ENCODE assay signal across 19 cellular contexts in the genomic region with DNA sequence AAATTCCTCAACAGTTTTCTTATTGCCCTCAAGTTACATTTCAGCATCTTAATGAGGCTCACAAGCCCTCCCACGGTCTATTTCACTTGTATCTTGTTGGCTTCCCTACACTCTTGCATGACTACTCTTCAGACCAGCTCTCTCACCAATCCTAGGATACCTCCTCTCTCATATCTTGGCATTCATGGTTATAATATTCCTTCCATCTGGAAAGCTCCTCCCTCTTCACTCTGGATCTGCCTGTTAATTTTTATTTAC. TPM values are rescaled to one million over a fixed set of nuclear protein-coding genes. Genes with fewer than 3 reads are reported as not detected.
A peak's percentile ranks its signal among the peaks of the same experiment; 100 is the strongest.
DNase-seq lines count a peak whose midpoint lies in the region; ATAC-seq, FAIRE-seq and TF ChIP-seq lines count a peak whose summit lies in the region.
"Had no signal": no experiment of that assay in that cellular context is flagged by ENCODE, and none has a peak within 500 bp of the region (broad histone marks: within the 10 kb centered on the region; RNA-seq: fewer than 3 reads in every experiment).

No MANE protein-coding gene starts in this region.

- H3K36me3 Mint-ChIP-seq in astrocyte (ENCODE audit: low read depth, unreplicated experiment) (peaks cover 4% of the 10 kb centered on the region), CD14-positive monocyte (no peaks in the 10 kb centered on the region)

- H3K27me3 Mint-ChIP-seq in astrocyte (ENCODE audit: low read depth, unreplicated experiment) (no peaks in the 10 kb centered on the region), CD14-positive monocyte (ENCODE audit: low read depth in 3 of 3) (peaks cover 0 to 5% (median 0%) of the 10 kb centered on the region in 3 donors)

- H3K27me3 ChIP-seq in astrocyte (ENCODE audit: insufficient read depth, low read length) = no peaks in the 10 kb centered on the region
- no peaks in the 10 kb centered on the region for H3K27me3 ChIP-seq in right atrium auricular region

- H3K9me3 Mint-ChIP-seq in astrocyte (ENCODE audit: unreplicated experiment) = no peaks in the 10 kb centered on the region
- H3K9me3 Mint-ChIP-seq in CD14-positive monocyte = no peaks in the 10 kb centered on the region
- H3K9me3 Mint-ChIP-seq: stimulated activated naive CD8-positive, alpha-beta T cell treated with anti-CD3 and anti-CD28 coated beads, Interleukin-15, amount 100 ng/mL, for 72 hours had no signal

- H3K9me3 ChIP-seq in A549 (no peaks in the 10 kb centered on the region), astrocyte (ENCODE audit: insufficient read depth, low read depth, low read length) (no peaks in the 10 kb centered on the region), right atrium auricular region (no peaks in the 10 kb centered on the region)

- H3K27ac ChIP-seq in A549 (peak overlapping the region; percentile 90 to 99), astrocyte (ENCODE audit: low read depth, low read length) (peak overlapping the region; percentile 78), right atrium auricular region (no peak overlapping the region)

- CTCF ChIA-PET in A549 (lab: Yijun Ruan, JAX) = interaction anchor here (1.0 kb wide), 2 partner anchors 34 to 330 kb away, joined by 3 read pairs; no protein-coding TSS in a partner anchor

- no peak for TF ChIP-seq RAD21 in A549 (conservative IDR thresholded peaks at IDR 0.05 in 1 of 2, IDR thresholded peaks at IDR 0.05 in 1 of 2)

- DNase-seq in A549 (ENCODE audit: low read depth in 1 of 2, low spot score in 1 of 2) (no peak), GM03348 (ENCODE audit: low spot score) (peak; percentile 75), astrocyte (ENCODE audit: low read depth) (peak; percentile 98), foreskin fibroblast (peak; percentile 44 to 61), right atrium auricular region (ENCODE audit: low spot score) (no peak), NCI-H187 treated with DMSO at 0.1 percent for 48 hours (lab: John Stamatoyannopoulos, UW) (no peak), CD14-positive monocyte (ENCODE audit: low spot score) (no peak), NCI-H1694 (lab: John Stamatoyannopoulos, UW) (no peak)
- DNase-seq: activated CD4-positive, alpha-beta T cell treated with anti-CD3 and anti-CD28 coated beads, Interleukin-2, amount 50 U/mL, for 4 hours; activated T-cell treated with anti-CD3 and anti-CD28 coated beads, Interleukin-2, amount 50 U/mL, for 48 hours; dermis blood vessel endothelial cell; DMS 273 treated with DMSO at 0.1 percent for 48 hours; hypothalamus; left cardiac atrium; NCI-H1092 treated with DMSO at 0.1 percent for 48 hours; NCI-H345; stimulated activated naive CD8-positive, alpha-beta T cell treated with anti-CD3 and anti-CD28 coated beads, Interleukin-15, amount 100 ng/mL, for 72 hours had no signal

- H3K27ac Mint-ChIP-seq in astrocyte (ENCODE audit: unreplicated experiment) (peak overlapping the region; percentile 73), CD14-positive monocyte (no peak overlapping the region)

- H3K4me1 ChIP-seq in A549 (peaks cover 82% of the 10 kb centered on the region), astrocyte (ENCODE audit: insufficient read depth, low read length) (peaks cover 55% of the 10 kb centered on the region), right atrium auricular region (peaks cover 0 to 12% of the 10 kb centered on the region in 2 donors)

- H3K4me1 Mint-ChIP-seq in astrocyte (ENCODE audit: low read depth, unreplicated experiment) = peaks cover 69% of the 10 kb centered on the region
- peaks cover 7% of the 10 kb centered on the region for H3K4me1 Mint-ChIP-seq in CD14-positive monocyte

- 67% methylated on average over 1 of the region's 1 CpG for WGBS in A549 (ENCODE audit: missing lambda C conversion rate)

- H2AFZ ChIP-seq in astrocyte (ENCODE audit: low read depth, low read length) = no peak overlapping the region

- TF ChIP-seq POLR2A in A549 (IDR thresholded peaks at IDR 0.05; ENCODE audit: low read length) = no peak

- TF ChIP-seq CTCF in A549 (IDR thresholded peaks at IDR 0.05) = no peak
- no peak for TF ChIP-seq CTCF in astrocyte (IDR thresholded peaks at IDR 0.05; ENCODE audit: insufficient read depth, low read depth, low read length)
- TF ChIP-seq CTCF in foreskin fibroblast (IDR thresholded peaks at IDR 0.05; ENCODE audit: low read depth, low read length) = no peak
- TF ChIP-seq CTCF in right atrium auricular region (IDR thresholded peaks at IDR 0.05) = no peak
- TF ChIP-seq CTCF in CD14-positive monocyte (IDR thresholded peaks at IDR 0.05) = no peak

- no peaks in the 10 kb centered on the region for H3K36me3 ChIP-seq in astrocyte (ENCODE audit: insufficient read depth, low read length)
- H3K36me3 ChIP-seq in right atrium auricular region = no peaks in the 10 kb centered on the region

- H3K4me3 ChIP-seq in A549 = no peak overlapping the region
- no peak overlapping the region for H3K4me3 ChIP-seq in astrocyte (ENCODE audit: insufficient read depth, low read depth, low read length)
- H3K4me3 ChIP-seq in foreskin fibroblast (ENCODE audit: low read depth in 1 of 2, low read length in 2 of 2) = no peak overlapping the region
- no peak overlapping the region for H3K4me3 ChIP-seq in right atrium auricular region

- no peak for ATAC-seq in A549
- ATAC-seq: esophagus mucosa, left cardiac atrium had no signal

- H3K4me2 ChIP-seq in A549 (peak overlapping the region; percentile 13; the same call in 1 of the 3 replicates), astrocyte (ENCODE audit: low read length) (peak overlapping the region; percentile 9)

- H3K4me3 Mint-ChIP-seq in astrocyte (ENCODE audit: unreplicated experiment) = no peak overlapping the region
- H3K4me3 Mint-ChIP-seq in CD14-positive monocyte = no peak overlapping the region

- no peak for TF ChIP-seq EP300 in A549 (IDR thresholded peaks at IDR 0.05)

- H3K79me2 ChIP-seq in astrocyte (ENCODE audit: insufficient read depth, low read length) = no peaks in the 10 kb centered on the region

- no peak for FAIRE-seq in A549 (lab: Jason Lieb, UNC)
- FAIRE-seq in astrocyte (lab: Jason Lieb, UNC) = peak; percentile 94
- FAIRE-seq: TTC549 had no signal

- POLR2A ChIA-PET in A549 (lab: Yijun Ruan, JAX) = no interaction called here

- peak overlapping the region; percentile 43 for H3K9ac ChIP-seq in astrocyte (ENCODE audit: low read length)

- intact Hi-C loops in CD14-positive monocyte (cut with micrococcal nuclease) = loop anchor here in 1 of 2 donors (10.0 kb wide), 1 partner anchor 135 kb away; no protein-coding TSS in a partner anchor

- no peaks in the 10 kb centered on the region for H4K20me1 ChIP-seq in astrocyte (ENCODE audit: insufficient read depth, low read length)

TF ChIP-seq in A549, 52 proteins besides CTCF, POLR2A, EP300 and RAD21:
- TF ChIP-seq SMC3 (IDR thresholded peaks at IDR 0.05) (no peak), MAFK (IDR thresholded peaks at IDR 0.05; ENCODE audit: partially characterized antibody) (no peak), KDM1A (IDR thresholded peaks at IDR 0.05; ENCODE audit: low read depth) (no peak)
- TF ChIP-seq, protein P1, sequence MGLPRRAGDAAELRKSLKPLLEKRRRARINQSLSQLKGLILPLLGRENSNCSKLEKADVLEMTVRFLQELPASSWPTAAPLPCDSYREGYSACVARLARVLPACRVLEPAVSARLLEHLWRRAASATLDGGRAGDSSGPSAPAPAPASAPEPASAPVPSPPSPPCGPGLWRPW (IDR thresholded peaks at IDR 0.05) = no peak

RNA-seq across cellular contexts. Expression of a gene that starts 8.5 kb away (rescaled TPM):
- polyA plus RNA-seq in A549 (2011; rRNA removed) (54.1 and 79.1 TPM in 2 replicates), A549 (2017; fragmentation: RNase III; extraction: RNeasy Plus Mini Kit Qiagen cat#74134 plus additional on column Dnase treatment) (111 to 168 TPM (median 148 TPM) in 3 replicates), CD14-positive monocyte (under 1 TPM in 1 of 2 donors, not detected in 1; 0.05 TPM)
- 18.3 and 19.6 TPM in 2 replicates for polyA plus RNA-seq in A549 (2012; cell fraction: cytosol; rRNA removed)
- 27.5 and 42.0 TPM in 2 replicates for polyA plus RNA-seq in A549 (2012; cell fraction: nucleus; rRNA removed)
- polyA minus RNA-seq in A549 (2011; rRNA and poly(A)+ RNA removed) = 39.1 and 47.8 TPM in 2 replicates
- total RNA-seq in astrocyte (272 and 333 TPM in 2 replicates), right atrium auricular region (100 to 1,000 TPM in 1 of 2 donors, 10 to 100 TPM in 1; 94.4 to 206 TPM)

Comparison
In these comparisons a context has a peak if more than half of its experiments do, and no peak if none do; other contexts are left out.
1. DNase-seq: peak in GM03348 (single experiment), astrocyte (single experiment) and foreskin fibroblast (2 of 2); none in A549 (0 of 2), right atrium auricular region (single experiment), NCI-H187 treated with DMSO at 0.1 percent for 48 hours (single experiment), CD14-positive monocyte (single experiment) and NCI-H1694 (single experiment).
2. H3K27ac ChIP-seq: peak in A549 (2 of 2) and astrocyte (single experiment); none in right atrium auricular region (0 of 2).